Comparison of ENCODE assay signal across 9 cellular contexts in the genomic region with DNA sequence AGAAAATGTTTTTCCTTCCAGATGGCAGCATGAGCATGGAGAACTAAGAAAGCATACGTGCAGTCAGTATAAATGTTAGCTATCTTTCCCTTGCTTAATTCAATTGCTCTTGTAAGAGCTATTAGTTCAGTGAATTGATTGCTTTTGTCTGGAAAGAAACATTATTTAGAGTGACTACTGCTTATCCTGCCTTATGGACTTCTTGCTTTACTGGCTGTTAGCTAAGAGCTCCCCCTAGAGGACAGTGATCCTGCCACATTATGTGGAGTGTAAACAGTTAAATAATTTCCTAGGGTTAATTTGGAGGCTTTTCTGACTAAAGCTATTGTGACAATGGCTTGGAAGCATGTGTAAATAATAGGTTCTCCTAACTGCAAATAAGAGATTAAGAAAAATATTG.
DNase-seq lines count a peak whose midpoint lies in the region; ATAC-seq, FAIRE-seq and TF ChIP-seq lines count a peak whose summit lies in the region.
"Had no signal": no experiment of that assay in that cellular context is flagged by ENCODE, and none has a peak within 500 bp of the region (broad histone marks: within the 10 kb centered on the region; RNA-seq: fewer than 3 reads in every experiment).

No MANE protein-coding gene starts in this region.

- H3K27me3 ChIP-seq in small intestine (ENCODE audit: control insufficient read depth in 2 of 2, insufficient read depth in 2 of 2, low read length in 2 of 2) = no peaks in the 10 kb centered on the region

- H3K4me3 ChIP-seq in AG09309 (ENCODE audit: control insufficient read depth, low read depth, low read length) (no peak overlapping the region), epithelial cell of proximal tubule (ENCODE audit: low read depth, low read length) (no peak overlapping the region), small intestine (ENCODE audit: low read depth in 1 of 2, low read length in 2 of 2) (no peak overlapping the region)

- peak; percentile 62 for TF ChIP-seq CTCF in AG09309 (IDR thresholded peaks at IDR 0.05; ENCODE audit: control insufficient read depth, insufficient read depth, low read depth, low read length, missing control alignments)
- peak; percentile 77 for TF ChIP-seq CTCF in GM13977 (IDR thresholded peaks at IDR 0.05; ENCODE audit: extremely low read depth, insufficient read depth, missing control alignments)
- TF ChIP-seq CTCF in epithelial cell of proximal tubule (conservative IDR thresholded peaks at IDR 0.05; ENCODE audit: low read depth, low read length) = peak; percentile 61

- no peak for FAIRE-seq in small intestine (lab: Jason Lieb, UNC)

- no peaks in the 10 kb centered on the region for H3K36me3 ChIP-seq in small intestine (ENCODE audit: control insufficient read depth in 2 of 2, insufficient read depth in 2 of 2, low read length in 2 of 2)

- no peak for ATAC-seq in HG03457 (IDR thresholded peaks at IDR 0.05; ENCODE audit: unreplicated experiment)
- ATAC-seq in HG03442 (IDR thresholded peaks at IDR 0.05; ENCODE audit: unreplicated experiment) = no peak
- ATAC-seq: natural killer cell treated with Interleukin-12 subunit alpha and Interleukin-12 subunit beta and Interleukin-15 and Interleukin-18, amount 100 ng/mL, for 72 hours had no signal

- no peaks in the 10 kb centered on the region for H3K4me1 ChIP-seq in small intestine (ENCODE audit: control insufficient read depth in 2 of 2, insufficient read depth in 1 of 2, low read depth in 1 of 2, low read length in 1 of 2)

- in situ Hi-C loops in GM13977 (cut with MboI; ENCODE audit: low pct_unique_long_range_greater_than_20kb, low sequenced_read_pairs, unreplicated experiment) = no loop called here

- H3K27ac ChIP-seq in small intestine (ENCODE audit: low read depth in 1 of 2, low read length in 1 of 2) = no peak overlapping the region

- no peaks in the 10 kb centered on the region for H3K9me3 ChIP-seq in small intestine (ENCODE audit: control insufficient read depth, low read depth)

- no peak for DNase-seq in AG09309 (ENCODE audit: low read depth)
- no peak for DNase-seq in GM13977 (ENCODE audit: low spot score)
- DNase-seq in NCI-H82 treated with DMSO at 0.1 percent for 48 hours (lab: John Stamatoyannopoulos, UW; ENCODE audit: unreplicated experiment) = peak; percentile 9
- no peak for DNase-seq in epithelial cell of proximal tubule (ENCODE audit: low read depth)
- DNase-seq in UCSD-AML1 (lab: John Stamatoyannopoulos, UW; ENCODE audit: unreplicated experiment) = no peak
- no peak for DNase-seq in small intestine

- 68 to 85% (median 82%) methylated on average over 1 of the region's 1 CpG for WGBS in small intestine, 3 donors
